Comparison of ENCODE assay signal across 1 cellular context in genomic region chr12:38906482-38907170, GRCh38.
A peak's percentile ranks its signal among the peaks of the same experiment; 100 is the strongest.
TF ChIP-seq lines count a peak whose summit lies in the region.

No MANE protein-coding gene starts in this region.

TF ChIP-seq in WTC11, 78 proteins besides CTCF, POLR2A, EP300 and RAD21 (continued from another document):
- TF ChIP-seq ZNF423 (CRISPR knock-in tag; IDR thresholded peaks at IDR 0.05) = 0 out of 2 replicates have a peak, but pooled peaks have one; percentile 30
- 0 out of 2 replicates have a peak, but pooled peaks have one; percentile 53 for TF ChIP-seq FOXP4 (CRISPR knock-in tag; IDR thresholded peaks at IDR 0.05)
- no peak for TF ChIP-seq IRF2 (CRISPR knock-in tag; IDR thresholded peaks at IDR 0.05; ENCODE audit: borderline replicate concordance, low read depth)
- no peak for TF ChIP-seq TP53 (CRISPR knock-in tag; IDR thresholded peaks at IDR 0.05)
- no peak for TF ChIP-seq CDX4 (CRISPR knock-in tag; IDR thresholded peaks at IDR 0.05; ENCODE audit: borderline replicate concordance)
- no peak for TF ChIP-seq ZNF219 (CRISPR knock-in tag; IDR thresholded peaks at IDR 0.05; ENCODE audit: borderline replicate concordance)
- no peak for TF ChIP-seq JAZF1 (CRISPR knock-in tag; IDR thresholded peaks at IDR 0.05)
- TF ChIP-seq GABPB1 (CRISPR knock-in tag; IDR thresholded peaks at IDR 0.05) = 0 out of 2 replicates have a peak, but pooled peaks have one; percentile 44
- TF ChIP-seq NR3C1 (CRISPR knock-in tag; conservative IDR thresholded peaks at IDR 0.05; ENCODE audit: low read depth) = no peak
- no peak for TF ChIP-seq TCF7 (CRISPR knock-in tag; IDR thresholded peaks at IDR 0.05; ENCODE audit: low read depth)
- peak; percentile 77 for TF ChIP-seq SP1 (CRISPR knock-in tag; conservative IDR thresholded peaks at IDR 0.05)
- no peak for TF ChIP-seq TEAD1 (CRISPR knock-in tag; IDR thresholded peaks at IDR 0.05)
- peak; percentile 56; the same call in 1 of the 2 replicates for TF ChIP-seq ZNF263 (CRISPR knock-in tag; IDR thresholded peaks at IDR 0.05; ENCODE audit: low read depth)
- no peak for TF ChIP-seq STAT6 (CRISPR knock-in tag; conservative IDR thresholded peaks at IDR 0.05; ENCODE audit: low read depth)
- TF ChIP-seq ZNF232 (CRISPR knock-in tag; IDR thresholded peaks at IDR 0.05) = no peak
